In genomic region chr16:13081825-13082224, GRCh38 we compare ENCODE assay signal across 7 cellular contexts.
"Had no signal": no experiment of that assay in that cellular context is flagged by ENCODE, and none has a peak within 500 bp of the region (broad histone marks: within the 10 kb centered on the region; RNA-seq: fewer than 3 reads in every experiment).

No MANE protein-coding gene starts in this region.

- ATAC-seq: HepG2, K562 had no signal

- DNase-seq: IMR-90, KBM-7, KG1 had no signal

- H3K4me3 ChIP-seq: K562 had no signal

- H3K27ac ChIP-seq: HL-60 had no signal

- FAIRE-seq: HepG2, HTR-8/SVneo, K562 had no signal
